Comparison of ENCODE assay signal across 10 cellular contexts in the genomic region with DNA sequence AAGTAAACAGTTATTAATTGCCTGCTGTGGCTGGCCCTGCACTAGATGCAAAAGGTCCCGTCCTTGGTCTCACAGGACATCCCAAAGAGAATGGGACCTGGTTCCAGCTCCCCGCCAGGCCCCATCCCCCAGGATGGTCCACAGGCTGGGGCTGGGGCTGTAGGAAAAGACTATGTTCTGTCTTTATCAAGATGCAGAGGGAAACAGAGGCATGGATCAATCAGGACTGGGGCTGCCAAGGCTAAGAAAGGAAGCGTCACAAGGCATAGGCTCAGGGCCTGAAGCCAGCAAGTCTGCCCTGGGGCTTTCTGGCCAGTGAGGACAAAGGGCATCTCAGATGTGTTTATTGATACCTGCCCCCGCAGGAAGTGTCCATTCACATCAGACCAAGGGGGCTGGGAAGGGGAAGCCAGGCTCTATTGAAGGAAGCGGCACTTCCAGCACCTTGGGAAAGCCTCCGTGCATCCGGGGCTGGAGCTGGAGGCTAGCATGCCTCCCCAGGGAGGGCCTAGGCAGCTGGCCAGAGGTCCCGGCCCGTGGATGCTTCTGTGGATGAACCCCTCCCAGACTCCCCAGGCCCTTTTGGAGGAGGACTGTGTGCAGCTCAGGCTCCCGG. TPM values are rescaled to one million over a fixed set of nuclear protein-coding genes. Genes with fewer than 3 reads are reported as not detected.
A peak's percentile ranks its signal among the peaks of the same experiment; 100 is the strongest.
DNase-seq lines count a peak whose midpoint lies in the region; FAIRE-seq and TF ChIP-seq lines count a peak whose summit lies in the region.
"Had no signal": no experiment of that assay in that cellular context is flagged by ENCODE, and none has a peak within 500 bp of the region (broad histone marks: within the 10 kb centered on the region; RNA-seq: fewer than 3 reads in every experiment).

No MANE protein-coding gene starts in this region.

- no peaks in the 10 kb centered on the region for H3K9me3 Mint-ChIP-seq in immature natural killer cell

- no peak for TF ChIP-seq CTCF in spleen (IDR thresholded peaks at IDR 0.05 in 8 of 11, conservative IDR thresholded peaks at IDR 0.05 in 3 of 11)
- TF ChIP-seq CTCF in WERI-Rb-1 (IDR thresholded peaks at IDR 0.05; ENCODE audit: low read depth, low read length): no peak

- intact Hi-C loops in spleen (cut with DNase I; ENCODE audit: low total_unique reads): no loop called here

- H3K27me3 ChIP-seq in adipocyte (replicated peaks; ENCODE audit: control insufficient read depth, insufficient read depth, low read length): no peaks in the 10 kb centered on the region
- no peaks in the 10 kb centered on the region for H3K27me3 ChIP-seq in spleen (replicated peaks in 1 of 7)
- no peaks in the 10 kb centered on the region for H3K27me3 ChIP-seq in WERI-Rb-1 (ENCODE audit: insufficient read depth, low read depth, severe bottlenecking)

- no peak for FAIRE-seq in GM12892 (lab: Jason Lieb, UNC)

- peak; percentile 70 for DNase-seq in HT-29 (ENCODE audit: low spot score)
- DNase-seq in adipocyte (ENCODE audit: low read depth): peak; percentile 33
- no peak for DNase-seq in immature natural killer cell
- DNase-seq in spleen: peak; percentile 84
- no peak for DNase-seq in GM12892 (ENCODE audit: insufficient read length)
- no peak for DNase-seq in WERI-Rb-1
- no peak for DNase-seq in COR-L47 (lab: John Stamatoyannopoulos, UW)
- no peak for DNase-seq in KG1 (lab: John Stamatoyannopoulos, UW)
- DNase-seq: NCI-H2029 treated with DMSO at 0.1 percent for 48 hours had no signal

- peak overlapping the region; percentile 95 to 100 (median 98) for H3K27ac Mint-ChIP-seq in immature natural killer cell

- H3K9ac ChIP-seq in adipocyte (ENCODE audit: low read length): peak overlapping the region; percentile 74

- H3K4me3 ChIP-seq in adipocyte (ENCODE audit: low read length) (peak overlapping the region; percentile 54), spleen (peak overlapping the region in 4 of 8 donors; percentile 9 to 81 (median 78)), WERI-Rb-1 (ENCODE audit: low read depth, low read length) (no peak overlapping the region)

- H3K9me3 ChIP-seq in adipocyte (ENCODE audit: control insufficient read depth, low read length): no peaks in the 10 kb centered on the region
- H3K9me3 ChIP-seq in spleen: no peaks in the 10 kb centered on the region
- H3K9me3 ChIP-seq in WERI-Rb-1 (ENCODE audit: severe bottlenecking): no peaks in the 10 kb centered on the region

- H3K27ac ChIP-seq in spleen: peak overlapping the region; percentile 22 to 98 (median 95)
- H3K27ac ChIP-seq in WERI-Rb-1: no peak overlapping the region

- H3K4me3 Mint-ChIP-seq in immature natural killer cell: peak overlapping the region; percentile 81 to 94 (median 92)

- peaks cover 97% of the 10 kb centered on the region for H3K4me1 ChIP-seq in adipocyte (ENCODE audit: control insufficient read depth, insufficient read depth, low read length)
- H3K4me1 ChIP-seq in spleen: peaks cover 76 to 100% (median 99%) of the 10 kb centered on the region in 6 donors

- peaks cover 0 to 18% (median 6%) of the 10 kb centered on the region in 3 donors for H3K36me3 Mint-ChIP-seq in immature natural killer cell

- 42 to 64% (median 58%) methylated on average over 7 to 10 of the region's 10 CpGs for WGBS in spleen, 5 donors

- H3K36me3 ChIP-seq in adipocyte (ENCODE audit: control insufficient read depth, insufficient read depth, low read length, severe bottlenecking) (no peaks in the 10 kb centered on the region), spleen (peaks cover 0 to 83% (median 13%) of the 10 kb centered on the region in 6 donors), WERI-Rb-1 (no peaks in the 10 kb centered on the region)

- peaks cover 95 to 100% of the 10 kb centered on the region in 2 donors for H3K4me1 Mint-ChIP-seq in immature natural killer cell

- H3K27me3 Mint-ChIP-seq in immature natural killer cell (ENCODE audit: low read depth in 3 of 3): peaks cover 0 to 13% (median 5%) of the 10 kb centered on the region in 3 donors

- TF ChIP-seq POLR2A in spleen (IDR thresholded peaks at IDR 0.05) (no peak), GM12892 (IDR thresholded peaks at IDR 0.05; ENCODE audit: low read depth, low read length) (no peak)

RNA-seq across cellular contexts. Expression of gene VSIR, which starts 5.8 kb away (rescaled TPM):
- 25.0 and 28.8 TPM in 2 replicates for total RNA-seq in HT-29 (2014; rRNA removed; shearing (Covaris generic))
- 100 to 1,000 TPM; 183 to 376 (median 274) TPM for polyA plus RNA-seq in immature natural killer cell
- total RNA-seq in spleen: 100 to 1,000 TPM; 202 to 512 (median 313) TPM
- 10 to 100 TPM; 34.5 to 84.3 (median 50.4) TPM for polyA plus RNA-seq in spleen
- polyA plus RNA-seq in GM12892 (2012; ENCODE audit: missing spikeins): 2.6 TPM

RNA-seq across cellular contexts. Expression of gene C10orf105, which starts 48.0 kb away (rescaled TPM):
- total RNA-seq in HT-29 (2014; rRNA removed; shearing (Covaris generic)): 0.20 TPM in 1 of 2 replicates, not detected in the other
- polyA plus RNA-seq in immature natural killer cell (under 1 TPM in 2 of 3 donors, not detected in 1; 0.09 to 0.11 TPM), spleen (under 1 TPM; 0.08 to 0.38 (median 0.20) TPM)
- 1 to 10 TPM; 1.4 to 4.4 (median 3.4) TPM for total RNA-seq in spleen
- 0.11 TPM for polyA plus RNA-seq in GM12892 (2012; ENCODE audit: missing spikeins)
- total RNA-seq: dermis microvascular lymphatic vessel endothelial cell had no signal

Comparison
In these comparisons a context has a peak if more than half of its experiments do, and no peak if none do; other contexts are left out.
1. DNase-seq: peak in HT-29 (single experiment), adipocyte (single experiment) and spleen (single experiment); none in immature natural killer cell (0 of 3), GM12892 (single experiment), WERI-Rb-1 (single experiment), COR-L47 (single experiment) and KG1 (single experiment).